8 cellular contexts compared by ENCODE assay signal in the genomic region with DNA sequence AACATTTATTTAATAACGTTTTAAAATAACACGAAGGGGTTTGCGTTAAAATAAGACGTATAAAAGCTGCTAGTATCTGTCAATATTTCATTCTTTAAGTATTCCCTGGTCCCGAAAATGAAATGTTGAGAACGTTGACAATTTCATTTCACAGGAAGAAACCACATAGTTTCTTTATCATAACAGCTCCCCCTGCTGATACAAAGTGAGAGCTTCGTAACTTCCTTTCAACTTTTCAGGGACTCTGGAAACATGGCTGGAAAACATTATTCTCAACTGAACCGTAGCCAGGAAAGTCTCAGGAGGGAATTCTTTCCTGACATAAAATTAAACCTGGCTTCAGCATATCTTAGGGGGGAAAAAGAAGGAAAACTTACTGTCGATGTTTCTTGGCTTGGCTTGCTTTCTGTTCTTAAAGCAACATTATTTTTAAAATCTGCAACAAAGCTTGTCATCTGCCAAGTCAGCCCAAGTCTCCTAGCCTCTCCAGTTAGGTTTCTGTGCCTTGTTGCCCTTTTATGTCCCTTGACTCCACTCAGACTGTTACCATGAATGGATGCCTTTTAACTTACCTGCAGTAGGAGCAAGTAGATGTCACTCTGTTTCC.
DNase-seq lines count a peak whose midpoint lies in the region; ATAC-seq and TF ChIP-seq lines count a peak whose summit lies in the region.

No MANE protein-coding gene starts in this region.

- H3K27me3 ChIP-seq in A673 (replicated peaks; ENCODE audit: insufficient read depth, low read depth, low read length, poor library complexity) (no peaks in the 10 kb centered on the region), ascending aorta (no peaks in the 10 kb centered on the region), skeletal muscle satellite cell (ENCODE audit: control insufficient read depth, insufficient read depth, low read length) (no peaks in the 10 kb centered on the region)

- H3K27ac Mint-ChIP-seq in activated CD8-positive, alpha-beta memory T cell treated with anti-CD3 and anti-CD28 coated beads, Interleukin-2, amount 10 ng/mL, durations not matched to agents 7 days and 5 days, result no peak overlapping the region

- H3K4me1 ChIP-seq in A673 (ENCODE audit: insufficient read depth, low read length, poor library complexity, severe bottlenecking) (peaks cover 8% of the 10 kb centered on the region), ascending aorta (peaks cover 0 to 6% of the 10 kb centered on the region in 2 donors), skeletal muscle satellite cell (ENCODE audit: control insufficient read depth, insufficient read depth, low read length) (peaks cover 6% of the 10 kb centered on the region)

- CTCF ChIA-PET in A673 (lab: Charles Lee), result interaction anchor here (0.6 to 2.2 kb wide), 6 partner anchors 21 to 330 kb away, joined by 3 to 87 read pairs (median 4); a partner anchor contains a TSS
- CTCF ChIA-PET in activated CD8-positive, alpha-beta memory T cell treated with anti-CD3 and anti-CD28 coated beads, Interleukin-2, amount 10 ng/mL, durations not matched to agents 7 days and 5 days (lab: Charles Lee), result interaction anchor here (1.0 to 5.3 kb wide), 16 partner anchors 9 to 1106 kb away, joined by 3 to 64 read pairs (median 4); a partner anchor contains a TSS

- peaks cover 6% of the 10 kb centered on the region for H3K4me1 Mint-ChIP-seq in activated CD8-positive, alpha-beta memory T cell treated with anti-CD3 and anti-CD28 coated beads, Interleukin-2, amount 10 ng/mL, durations not matched to agents 7 days and 5 days

- H3K9me3 Mint-ChIP-seq in activated CD8-positive, alpha-beta memory T cell treated with anti-CD3 and anti-CD28 coated beads, Interleukin-2, amount 10 ng/mL, durations not matched to agents 7 days and 5 days (ENCODE audit: low read depth), result no peaks in the 10 kb centered on the region

- H3K4me3 Mint-ChIP-seq in activated CD8-positive, alpha-beta memory T cell treated with anti-CD3 and anti-CD28 coated beads, Interleukin-2, amount 10 ng/mL, durations not matched to agents 7 days and 5 days, result no peak overlapping the region

- H3K36me3 Mint-ChIP-seq in activated CD8-positive, alpha-beta memory T cell treated with anti-CD3 and anti-CD28 coated beads, Interleukin-2, amount 10 ng/mL, durations not matched to agents 7 days and 5 days, result no peaks in the 10 kb centered on the region

- H3K4me3 ChIP-seq in A673 (ENCODE audit: low read depth, low read length, poor library complexity, severe bottlenecking) (no peak overlapping the region), ascending aorta (no peak overlapping the region), skeletal muscle satellite cell (ENCODE audit: low read length) (no peak overlapping the region)

- TF ChIP-seq CTCF in A673 (conservative IDR thresholded peaks at IDR 0.05; ENCODE audit: low read depth, low read length) (peak; percentile 84), ascending aorta (IDR thresholded peaks at IDR 0.05) (peak; percentile 44 to 71 (median 61))

- BruUV-seq in A673 (replicated peaks; lab: Mats Ljungman, UMichigan), result no TSS peak

- no peak overlapping the region for H3K27ac ChIP-seq in A673 (ENCODE audit: low read depth, low read length, poor library complexity, severe bottlenecking)
- no peak overlapping the region for H3K27ac ChIP-seq in ascending aorta

- DNase-seq in A673 (ENCODE audit: low spot score) (peak; percentile 83), GM04503 (ENCODE audit: low read depth) (peak; percentile 37), NCI-H2171 (lab: John Stamatoyannopoulos, UW) (peak; percentile 20), ascending aorta (ENCODE audit: low spot score in 2 of 2) (peak in 1 of 2 donors; percentile 70), hepatic stellate cell (ENCODE audit: low spot score) (peak; percentile 28), NCI-H2227 (lab: John Stamatoyannopoulos, UW; ENCODE audit: unreplicated experiment) (no peak)
- no peak for DNase-seq in activated CD8-positive, alpha-beta memory T cell treated with anti-CD3 and anti-CD28 coated beads, Interleukin-2, amount 10 ng/mL, durations not matched to agents 7 days and 5 days

- intact Hi-C loops in A673 (cut with micrococcal nuclease; ENCODE audit: unreplicated experiment), result loop anchor here (1.0 to 10.0 kb wide), 4 partner anchors 122 to 403 kb away; no protein-coding TSS in a partner anchor
- intact Hi-C loops in ascending aorta (cut with DNase I), result loop anchor here (1.0 kb wide), 1 partner anchor 171 kb away; no protein-coding TSS in a partner anchor

- H3K9ac ChIP-seq in skeletal muscle satellite cell (ENCODE audit: low read depth, low read length), result no peak overlapping the region

- H3K9me3 ChIP-seq in A673 (ENCODE audit: low read depth, low read length, poor library complexity, severe bottlenecking) (no peaks in the 10 kb centered on the region), ascending aorta (no peaks in the 10 kb centered on the region), skeletal muscle satellite cell (replicated peaks; ENCODE audit: low read length) (no peaks in the 10 kb centered on the region)

- peaks cover 17% of the 10 kb centered on the region for H3K27me3 Mint-ChIP-seq in activated CD8-positive, alpha-beta memory T cell treated with anti-CD3 and anti-CD28 coated beads, Interleukin-2, amount 10 ng/mL, durations not matched to agents 7 days and 5 days

- no peaks in the 10 kb centered on the region for H3K36me3 ChIP-seq in A673 (ENCODE audit: insufficient read depth, low read length, poor library complexity, severe bottlenecking)
- H3K36me3 ChIP-seq in ascending aorta, result no peaks in the 10 kb centered on the region
- no peaks in the 10 kb centered on the region for H3K36me3 ChIP-seq in skeletal muscle satellite cell (ENCODE audit: insufficient read depth, low read length)

- H3K4me2 ChIP-seq in skeletal muscle satellite cell (ENCODE audit: low read length), result peak overlapping the region; percentile 38

- no peak for ATAC-seq in activated CD8-positive, alpha-beta memory T cell treated with anti-CD3 and anti-CD28 coated beads, Interleukin-2, amount 10 ng/mL, durations not matched to agents 7 days and 5 days

- POLR2A ChIA-PET in A673 (lab: Charles Lee; ENCODE audit: low non-redundant PET), result interaction anchor here (0.5 kb wide), 2 partner anchors 123 to 1239 kb away, joined by 3 to 5 read pairs; a partner anchor contains a TSS

Comparison
In these comparisons a context has a peak if more than half of its experiments do, and no peak if none do; other contexts are left out.
1. DNase-seq: peak in A673 (single experiment), GM04503 (single experiment), NCI-H2171 (single experiment) and hepatic stellate cell (single experiment); none in NCI-H2227 (single experiment) and activated CD8-positive, alpha-beta memory T cell treated with anti-CD3 and anti-CD28 coated beads, Interleukin-2, amount 10 ng/mL, durations not matched to agents 7 days and 5 days (single experiment).